8 cellular contexts compared by ENCODE assay signal in the genomic region with DNA sequence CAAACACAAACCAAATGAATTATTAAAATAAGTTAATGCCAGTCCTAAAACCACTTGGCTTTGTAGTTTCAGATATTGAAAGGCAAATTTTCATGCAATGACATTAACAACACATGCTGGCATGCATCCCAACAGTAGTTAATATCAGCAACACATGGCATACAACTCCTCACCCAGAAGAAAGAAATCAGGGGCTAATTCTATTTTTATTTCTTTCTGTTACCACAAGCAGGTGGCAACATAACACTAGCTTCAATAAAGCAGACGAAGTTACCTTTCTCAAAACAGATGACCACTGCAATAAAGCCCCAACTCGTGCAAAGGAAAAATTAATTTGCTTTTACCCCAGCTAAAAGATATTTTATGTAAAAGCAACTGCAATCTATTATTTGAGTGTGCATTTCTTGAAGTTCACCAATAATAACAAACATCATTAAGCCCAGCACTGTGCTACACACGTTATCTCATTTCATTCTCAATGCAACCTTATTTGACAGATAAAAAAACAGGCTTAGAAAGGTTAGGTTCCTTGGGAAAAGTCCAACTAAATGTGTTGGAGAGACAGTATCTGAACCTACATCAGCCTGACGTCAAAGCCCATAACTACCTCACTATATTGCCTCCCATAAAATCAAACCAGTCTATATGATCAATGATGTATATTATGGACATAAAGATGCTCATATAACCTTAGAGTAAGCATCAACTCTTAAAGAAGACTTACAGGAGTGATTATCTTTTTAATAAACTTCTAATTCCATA. TPM values are rescaled to one million over a fixed set of nuclear protein-coding genes. Genes with fewer than 3 reads are reported as not detected.
DNase-seq lines count a peak whose midpoint lies in the region; ATAC-seq and TF ChIP-seq lines count a peak whose summit lies in the region.

No MANE protein-coding gene starts in this region.

- peaks cover 36% of the 10 kb centered on the region for H3K36me3 Mint-ChIP-seq in effector memory CD8-positive, alpha-beta T cell (ENCODE audit: insufficient read depth)
- H3K36me3 Mint-ChIP-seq in progenitor cell of endocrine pancreas (ENCODE audit: insufficient read depth): no peaks in the 10 kb centered on the region

- H3K9me3 Mint-ChIP-seq in effector memory CD8-positive, alpha-beta T cell: no peaks in the 10 kb centered on the region
- no peaks in the 10 kb centered on the region for H3K9me3 Mint-ChIP-seq in progenitor cell of endocrine pancreas (ENCODE audit: low read depth)

- no peaks in the 10 kb centered on the region for H3K27me3 Mint-ChIP-seq in effector memory CD8-positive, alpha-beta T cell
- no peaks in the 10 kb centered on the region for H3K27me3 Mint-ChIP-seq in progenitor cell of endocrine pancreas

- ATAC-seq in effector memory CD8-positive, alpha-beta T cell (replicated peaks): no peak
- no peak for ATAC-seq in GM21576 (IDR thresholded peaks at IDR 0.05; ENCODE audit: unreplicated experiment)
- no peak for ATAC-seq in GM18858 (IDR thresholded peaks at IDR 0.05; ENCODE audit: unreplicated experiment)

- DNase-seq in DMS 273 (lab: John Stamatoyannopoulos, UW; ENCODE audit: unreplicated experiment): peak; percentile 68
- DNase-seq in DMS 273 treated with DMSO at 0.1 percent for 48 hours (lab: John Stamatoyannopoulos, UW): no peak
- DNase-seq in NCI-H1105 (lab: John Stamatoyannopoulos, UW): peak; percentile 20
- DNase-seq in effector memory CD8-positive, alpha-beta T cell: no peak
- no peak for DNase-seq in progenitor cell of endocrine pancreas (ENCODE audit: low spot score, unreplicated experiment)
- no peak for DNase-seq in AG08395 (ENCODE audit: low spot score)

- TF ChIP-seq CTCF in progenitor cell of endocrine pancreas (IDR thresholded peaks at IDR 0.05; ENCODE audit: unreplicated experiment): no peak

- H3K4me3 Mint-ChIP-seq in effector memory CD8-positive, alpha-beta T cell: peak overlapping the region; percentile 63 to 97
- H3K4me3 Mint-ChIP-seq in progenitor cell of endocrine pancreas (ENCODE audit: low read depth): peak overlapping the region; percentile 90

- H3K4me1 Mint-ChIP-seq in effector memory CD8-positive, alpha-beta T cell (ENCODE audit: low read depth in 2 of 2): peaks cover 41 to 66% of the 10 kb centered on the region in 2 donors
- H3K4me1 Mint-ChIP-seq in progenitor cell of endocrine pancreas (ENCODE audit: low read depth): peaks cover 44% of the 10 kb centered on the region

- H3K27ac Mint-ChIP-seq in effector memory CD8-positive, alpha-beta T cell: peak overlapping the region; percentile 27 to 86
- H3K27ac Mint-ChIP-seq in progenitor cell of endocrine pancreas: peak overlapping the region; percentile 70

RNA-seq across cellular contexts. Expression of a gene that starts 2.8 kb away (rescaled TPM):
- total RNA-seq in progenitor cell of endocrine pancreas: 195 and 200 TPM in 2 replicates

Comparison
In these comparisons a context has a peak if more than half of its experiments do, and no peak if none do; other contexts are left out.
1. DNase-seq: peak in DMS 273 (single experiment) and NCI-H1105 (single experiment); none in DMS 273 treated with DMSO at 0.1 percent for 48 hours (single experiment), effector memory CD8-positive, alpha-beta T cell (0 of 3), progenitor cell of endocrine pancreas (single experiment) and AG08395 (single experiment).